ENCODE assay signal across 13 cellular contexts in genomic region chr10:126111562-126111961, GRCh38.
"Had no signal": no experiment of that assay in that cellular context is flagged by ENCODE, and none has a peak within 500 bp of the region (broad histone marks: within the 10 kb centered on the region; RNA-seq: fewer than 3 reads in every experiment).

No MANE protein-coding gene starts in this region.

- H3K27me3 ChIP-seq: upper lobe of right lung had no signal

- DNase-seq: activated CD4-positive, alpha-beta T cell treated with anti-CD3 and anti-CD28 coated beads, Interleukin-2, amount 10 ng/mL, durations not matched to agents 7 days and 5 days; activated CD8-positive, alpha-beta memory T cell treated with anti-CD3 and anti-CD28 coated beads, Interleukin-2, amount 50 U/mL, for 48 hours; activated gamma-delta T cell; activated T-cell treated with anti-CD3 and anti-CD28 coated beads, Interleukin-2, amount 50 U/mL, for 72 hours; mesendoderm; T-helper 2 cell; upper lobe of right lung had no signal

- ATAC-seq: activated T-cell treated with anti-CD3 and anti-CD28 coated beads, Interleukin-2, amount 50 U/mL, for 72 hours; natural killer cell treated with Interleukin-12 subunit alpha and Interleukin-12 subunit beta and Interleukin-15 and Interleukin-18, amount 100 ng/mL, for 72 hours; stimulated activated effector memory CD8-positive, alpha-beta T cell treated with anti-CD3 and anti-CD28 coated beads, Interleukin-12 subunit alpha, Interleukin-12 subunit beta, amount 100 ng/mL, for 72 hours; upper lobe of right lung; WTC11 had no signal

- H3K4me3 ChIP-seq: esophagus muscularis mucosa, thoracic aorta, upper lobe of right lung had no signal

- H3K27ac ChIP-seq: esophagus muscularis mucosa, thoracic aorta, upper lobe of right lung had no signal

- H3K9me3 Mint-ChIP-seq: natural killer cell treated with Interleukin-12 subunit alpha and Interleukin-12 subunit beta and Interleukin-15 and Interleukin-18, amount 100 ng/mL, for 72 hours; stimulated activated effector memory CD8-positive, alpha-beta T cell treated with anti-CD3 and anti-CD28 coated beads, Interleukin-12 subunit alpha, Interleukin-12 subunit beta, amount 100 ng/mL, for 72 hours had no signal

- H3K9me3 ChIP-seq: esophagus muscularis mucosa, thoracic aorta, upper lobe of right lung had no signal

- H3K27ac Mint-ChIP-seq: activated CD4-positive, alpha-beta T cell treated with anti-CD3 and anti-CD28 coated beads, Interleukin-2, amount 10 ng/mL, durations not matched to agents 7 days and 5 days; activated naive CD8-positive, alpha-beta T cell; activated T-cell treated with anti-CD3 and anti-CD28 coated beads, Interleukin-2, amount 50 U/mL, for 72 hours; natural killer cell treated with Interleukin-12 subunit alpha and Interleukin-12 subunit beta and Interleukin-15 and Interleukin-18, amount 100 ng/mL, for 72 hours; stimulated activated effector memory CD8-positive, alpha-beta T cell treated with anti-CD3 and anti-CD28 coated beads, Interleukin-12 subunit alpha, Interleukin-12 subunit beta, amount 100 ng/mL, for 72 hours; WTC11 had no signal

- H3K4me1 Mint-ChIP-seq: activated CD4-positive, alpha-beta T cell treated with anti-CD3 and anti-CD28 coated beads, Interleukin-2, amount 10 ng/mL, durations not matched to agents 7 days and 5 days had no signal

- H3K4me3 Mint-ChIP-seq: activated CD4-positive, alpha-beta T cell treated with anti-CD3 and anti-CD28 coated beads, Interleukin-2, amount 10 ng/mL, durations not matched to agents 7 days and 5 days; activated naive CD8-positive, alpha-beta T cell; activated T-cell treated with anti-CD3 and anti-CD28 coated beads, Interleukin-2, amount 50 U/mL, for 72 hours; natural killer cell treated with Interleukin-12 subunit alpha and Interleukin-12 subunit beta and Interleukin-15 and Interleukin-18, amount 100 ng/mL, for 72 hours; stimulated activated effector memory CD8-positive, alpha-beta T cell treated with anti-CD3 and anti-CD28 coated beads, Interleukin-12 subunit alpha, Interleukin-12 subunit beta, amount 100 ng/mL, for 72 hours; WTC11 had no signal

- H3K36me3 Mint-ChIP-seq: activated naive CD8-positive, alpha-beta T cell; natural killer cell treated with Interleukin-12 subunit alpha and Interleukin-12 subunit beta and Interleukin-15 and Interleukin-18, amount 100 ng/mL, for 72 hours; WTC11 had no signal
